Comparison of ENCODE assay signal across 11 cellular contexts in the genomic region with DNA sequence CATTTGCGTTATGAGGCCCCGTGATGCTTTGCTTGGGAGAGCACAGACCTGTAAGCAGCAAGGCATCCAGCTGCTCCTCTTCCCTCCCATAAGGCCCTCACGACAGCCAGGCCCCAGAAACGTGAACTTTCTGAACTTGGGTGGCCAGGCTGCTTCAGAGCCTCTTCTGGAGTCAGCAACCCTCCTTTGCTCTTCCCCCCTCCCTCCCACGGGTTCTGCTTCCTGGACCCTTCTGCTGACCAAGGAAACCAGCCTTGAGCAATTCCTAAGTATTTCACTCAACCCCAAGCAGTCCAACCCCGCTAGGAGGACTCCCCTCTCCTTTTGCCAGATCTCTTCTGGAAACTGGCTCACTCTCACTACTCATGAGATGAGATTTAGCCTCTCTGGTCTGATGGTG.
DNase-seq lines count a peak whose midpoint lies in the region; ATAC-seq and TF ChIP-seq lines count a peak whose summit lies in the region.
"Had no signal": no experiment of that assay in that cellular context is flagged by ENCODE, and none has a peak within 500 bp of the region (broad histone marks: within the 10 kb centered on the region; RNA-seq: fewer than 3 reads in every experiment).

No MANE protein-coding gene starts in this region.

- TF ChIP-seq CTCF in body of pancreas (IDR thresholded peaks at IDR 0.05): no peak
- TF ChIP-seq CTCF in hepatocyte (IDR thresholded peaks at IDR 0.05; ENCODE audit: poor library complexity): no peak
- TF ChIP-seq CTCF in gastrocnemius medialis (IDR thresholded peaks at IDR 0.05 in 4 of 5, conservative IDR thresholded peaks at IDR 0.05 in 1 of 5): no peak

- H4K20me1 ChIP-seq in hepatocyte (ENCODE audit: insufficient read depth, poor library complexity, severe bottlenecking): no peaks in the 10 kb centered on the region

- 55 to 62% methylated on average over 6 of the region's 6 CpGs for WGBS in body of pancreas, 2 donors
- WGBS in hepatocyte (ENCODE audit: low lambda C conversion rate, missing lambda C conversion rate): 70% methylated on average over 6 of the region's 6 CpGs

- intact Hi-C loops in body of pancreas (cut with DNase I): no loop called here
- intact Hi-C loops in gastrocnemius medialis (cut with DNase I; ENCODE audit: low total_unique reads): no loop called here

- H2AFZ ChIP-seq in hepatocyte: no peak overlapping the region

- no peak overlapping the region for H3K4me3 ChIP-seq in body of pancreas
- no peak overlapping the region for H3K4me3 ChIP-seq in hepatocyte
- H3K4me3 ChIP-seq in gastrocnemius medialis: no peak overlapping the region

- H3K9me2 ChIP-seq in hepatocyte (replicated peaks; ENCODE audit: insufficient read depth): no peaks in the 10 kb centered on the region

- H3K79me2 ChIP-seq in hepatocyte: no peaks in the 10 kb centered on the region

- H3K4me2 ChIP-seq in hepatocyte: peak overlapping the region; percentile 16

- H3K36me3 ChIP-seq in body of pancreas (replicated peaks in 1 of 2; ENCODE audit: insufficient read depth in 1 of 2, low read depth in 2 of 2): no peaks in the 10 kb centered on the region
- no peaks in the 10 kb centered on the region for H3K36me3 ChIP-seq in hepatocyte (replicated peaks; ENCODE audit: insufficient read depth, low read depth)
- H3K36me3 ChIP-seq in gastrocnemius medialis: no peaks in the 10 kb centered on the region

- peak in 1 of 3 donors; percentile 30 for TF ChIP-seq POLR2A in body of pancreas (IDR thresholded peaks at IDR 0.05)
- TF ChIP-seq POLR2A in gastrocnemius medialis (IDR thresholded peaks at IDR 0.05): no peak

- no peaks in the 10 kb centered on the region for H3K4me1 ChIP-seq in body of pancreas
- H3K4me1 ChIP-seq in hepatocyte (ENCODE audit: insufficient read depth): no peaks in the 10 kb centered on the region
- H3K4me1 ChIP-seq in gastrocnemius medialis: no peaks in the 10 kb centered on the region

- H3K27ac ChIP-seq in body of pancreas (peak overlapping the region in 3 of 4 donors; percentile 19 to 39 (median 29)), hepatocyte (peak overlapping the region; percentile 45), gastrocnemius medialis (peak overlapping the region in 2 of 4 donors; percentile 45 to 48)

- H3K27me3 ChIP-seq in body of pancreas (no peaks in the 10 kb centered on the region), hepatocyte (no peaks in the 10 kb centered on the region), gastrocnemius medialis (no peaks in the 10 kb centered on the region)

- H3K9me3 ChIP-seq in body of pancreas: no peaks in the 10 kb centered on the region
- H3K9me3 ChIP-seq in hepatocyte (ENCODE audit: low read depth): no peaks in the 10 kb centered on the region
- no peaks in the 10 kb centered on the region for H3K9me3 ChIP-seq in gastrocnemius medialis

- in situ Hi-C loops in G401 (cut with HindIII; ENCODE audit: low sequenced_read_pairs): no loop called here
- in situ Hi-C loops in gastrocnemius medialis (cut with MboI; ENCODE audit: low sequenced_read_pairs in 4 of 4): no loop called here

- peak; percentile 50 for ATAC-seq in body of pancreas
- ATAC-seq in gastrocnemius medialis: peak; percentile 54 to 56

- DNase-seq in G401 (ENCODE audit: low spot score) (peak; percentile 65), body of pancreas (peak in 1 of 4 donors; percentile 75), hepatocyte (ENCODE audit: low spot score) (no peak), gastrocnemius medialis (peak; percentile 23 to 48), H4 (ENCODE audit: low spot score) (no peak), SIG-M5 treated with dmso at 0.1 percent for 504 hours (lab: John Stamatoyannopoulos, UW; ENCODE audit: unreplicated experiment) (no peak), NCI-H1930 (lab: John Stamatoyannopoulos, UW) (no peak), DMS153 treated with DMSO at 0.1 percent for 48 hours (lab: John Stamatoyannopoulos, UW; ENCODE audit: unreplicated experiment) (no peak)
- DNase-seq: NCI-H2029; SHP77; stimulated activated CD4-positive, alpha-beta T cell treated with anti-CD3 and anti-CD28 coated beads, Interleukin-15, amount 100 ng/mL, for 24 hours had no signal

Comparison
In these comparisons a context has a peak if more than half of its experiments do, and no peak if none do; other contexts are left out.
1. DNase-seq: peak in G401 (single experiment) and gastrocnemius medialis (2 of 2); none in hepatocyte (single experiment), H4 (single experiment), SIG-M5 treated with dmso at 0.1 percent for 504 hours (single experiment), NCI-H1930 (0 of 2) and DMS153 treated with DMSO at 0.1 percent for 48 hours (single experiment).